22 cellular contexts compared by ENCODE assay signal in the genomic region with DNA sequence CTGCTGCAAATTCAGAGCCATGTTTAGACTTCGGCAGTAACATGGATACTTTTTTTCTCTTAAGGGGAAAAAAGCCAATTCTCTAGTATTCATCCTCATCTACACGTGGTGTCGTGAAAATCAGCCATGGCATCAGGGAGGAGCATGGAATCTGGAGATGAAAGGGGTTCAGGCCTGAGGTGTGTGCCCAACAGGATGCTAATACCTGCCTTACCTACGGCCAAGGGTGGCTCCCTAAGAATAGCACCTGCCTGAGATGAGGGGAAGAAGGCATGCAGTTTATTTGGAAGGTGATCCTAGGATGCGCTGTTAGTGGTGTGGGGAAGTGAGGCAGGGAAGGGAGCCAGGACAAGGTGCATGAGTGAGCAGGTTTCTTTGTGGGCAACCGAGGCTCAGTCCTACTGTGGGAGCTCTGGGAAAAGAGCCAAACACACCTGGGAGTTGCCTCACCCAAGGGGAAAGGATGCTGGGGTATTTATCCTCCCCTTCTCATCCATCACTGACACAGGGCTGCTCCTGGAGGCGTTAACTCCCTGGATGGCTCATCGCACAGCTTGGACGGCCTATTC.
"Had no signal": no experiment of that assay in that cellular context is flagged by ENCODE, and none has a peak within 500 bp of the region (broad histone marks: within the 10 kb centered on the region; RNA-seq: fewer than 3 reads in every experiment).

No MANE protein-coding gene starts in this region.

- H3K27me3 Mint-ChIP-seq: activated B cell treated with CpG ODN at 0.5 μM for 24 hours had no signal

- H3K27ac ChIP-seq: ascending aorta, body of pancreas, Peyer's patch had no signal

- H3K4me1 Mint-ChIP-seq: activated B cell treated with CpG ODN at 0.5 μM for 24 hours; activated CD4-positive, alpha-beta T cell treated with anti-CD3 and anti-CD28 coated beads, Interleukin-2, amount 10 ng/mL, durations not matched to agents 24 days and 14 days; activated CD8-positive, alpha-beta memory T cell treated with anti-CD3 and anti-CD28 coated beads, Interleukin-2, amount 10 ng/mL, durations not matched to agents 7 days and 5 days; activated naive CD4-positive, alpha-beta T cell treated with anti-CD3 and anti-CD28 coated beads, Interleukin-2, amount 50 U/mL, for 24 hours had no signal

- H3K27me3 ChIP-seq: ascending aorta, body of pancreas, Peyer's patch had no signal

- H3K9me3 ChIP-seq: ascending aorta, body of pancreas, Peyer's patch had no signal

- H3K36me3 ChIP-seq: ascending aorta, Peyer's patch had no signal

- H3K27ac Mint-ChIP-seq: activated B cell treated with CpG ODN at 0.5 μM for 24 hours; activated CD4-positive, alpha-beta T cell treated with anti-CD3 and anti-CD28 coated beads, Interleukin-2, amount 10 ng/mL, durations not matched to agents 24 days and 14 days; activated CD8-positive, alpha-beta memory T cell treated with anti-CD3 and anti-CD28 coated beads, Interleukin-2, amount 10 ng/mL, durations not matched to agents 7 days and 5 days; activated naive CD4-positive, alpha-beta T cell treated with anti-CD3 and anti-CD28 coated beads, Interleukin-2, amount 50 U/mL, for 24 hours; activated T-cell treated with anti-CD3 and anti-CD28 coated beads, Interleukin-2, amount 50 U/mL, for 24 hours; activated T-helper 1 cell treated with anti-CD3 and anti-CD28 coated beads, Interleukin-12 subunit alpha, Interleukin-12 subunit beta, Interleukin-2, Interleukin-4 antibody, amounts not matched to agents 30 ng/mL and 10 ng/mL and 1 ng/mL, durations not matched to agents 14 hours and 24 hours and 36 hours; T-helper 1 cell treated with Interleukin-12 subunit alpha and Interleukin-12 subunit beta and Interleukin-4 antibody, amounts not matched to agents 30 μg/mL and 1 μg/mL, for 36 hours had no signal

- H3K36me3 Mint-ChIP-seq: activated CD8-positive, alpha-beta memory T cell treated with anti-CD3 and anti-CD28 coated beads, Interleukin-2, amount 10 ng/mL, durations not matched to agents 7 days and 5 days; activated naive CD4-positive, alpha-beta T cell treated with anti-CD3 and anti-CD28 coated beads, Interleukin-2, amount 50 U/mL, for 24 hours had no signal

- H3K4me1 ChIP-seq: ascending aorta, body of pancreas, Peyer's patch had no signal

- DNase-seq: activated B cell treated with CpG ODN at 0.5 μM for 24 hours; activated CD4-positive, alpha-beta T cell treated with anti-CD3 and anti-CD28 coated beads for 1 hour; activated CD4-positive, alpha-beta T cell treated with anti-CD3 and anti-CD28 coated beads, Interleukin-2, amount 10 ng/mL, durations not matched to agents 24 days and 14 days; activated CD4-positive, alpha-beta T cell treated with anti-CD3 and anti-CD28 coated beads, Interleukin-2, amount 50 U/mL, for 48 hours; activated CD8-positive, alpha-beta memory T cell treated with anti-CD3 and anti-CD28 coated beads, Interleukin-2, amount 10 ng/mL, durations not matched to agents 7 days and 5 days; activated effector memory CD4-positive, alpha-beta T cell treated with Interleukin-2 at 50 U/mL for 16 hours; activated naive CD4-positive, alpha-beta T cell; activated T-cell treated with anti-CD3 and anti-CD28 coated beads, Interleukin-2, amount 50 U/mL, for 24 hours; body of pancreas; Kasumi-1; KBM-7; NCI-H146; NCI-H187 treated with DMSO at 0.1 percent for 48 hours; NCI-H2081 treated with DMSO at 0.1 percent for 48 hours; NCI-H226; NCI-H526; SHP77 treated with DMSO at 0.1 percent for 48 hours had no signal

- ATAC-seq: activated CD8-positive, alpha-beta memory T cell treated with anti-CD3 and anti-CD28 coated beads, Interleukin-2, amount 10 ng/mL, durations not matched to agents 7 days and 5 days; body of pancreas had no signal

- H3K4me3 Mint-ChIP-seq: activated B cell treated with CpG ODN at 0.5 μM for 24 hours; activated CD4-positive, alpha-beta T cell treated with anti-CD3 and anti-CD28 coated beads, Interleukin-2, amount 10 ng/mL, durations not matched to agents 24 days and 14 days; activated CD8-positive, alpha-beta memory T cell treated with anti-CD3 and anti-CD28 coated beads, Interleukin-2, amount 10 ng/mL, durations not matched to agents 7 days and 5 days; activated naive CD4-positive, alpha-beta T cell treated with anti-CD3 and anti-CD28 coated beads, Interleukin-2, amount 50 U/mL, for 24 hours; activated T-cell treated with anti-CD3 and anti-CD28 coated beads, Interleukin-2, amount 50 U/mL, for 24 hours; activated T-helper 1 cell treated with anti-CD3 and anti-CD28 coated beads, Interleukin-12 subunit alpha, Interleukin-12 subunit beta, Interleukin-2, Interleukin-4 antibody, amounts not matched to agents 30 ng/mL and 10 ng/mL and 1 ng/mL, durations not matched to agents 14 hours and 24 hours and 36 hours; T-helper 1 cell treated with Interleukin-12 subunit alpha and Interleukin-12 subunit beta and Interleukin-4 antibody, amounts not matched to agents 30 μg/mL and 1 μg/mL, for 36 hours had no signal

- H3K4me3 ChIP-seq: ascending aorta, body of pancreas, Peyer's patch had no signal

- H3K9me3 Mint-ChIP-seq: activated B cell treated with CpG ODN at 0.5 μM for 24 hours; activated CD4-positive, alpha-beta T cell treated with anti-CD3 and anti-CD28 coated beads, Interleukin-2, amount 10 ng/mL, durations not matched to agents 24 days and 14 days; activated naive CD4-positive, alpha-beta T cell treated with anti-CD3 and anti-CD28 coated beads, Interleukin-2, amount 50 U/mL, for 24 hours; activated T-cell treated with anti-CD3 and anti-CD28 coated beads, Interleukin-2, amount 50 U/mL, for 24 hours; activated T-helper 1 cell treated with anti-CD3 and anti-CD28 coated beads, Interleukin-12 subunit alpha, Interleukin-12 subunit beta, Interleukin-2, Interleukin-4 antibody, amounts not matched to agents 30 ng/mL and 10 ng/mL and 1 ng/mL, durations not matched to agents 14 hours and 24 hours and 36 hours; T-helper 1 cell treated with Interleukin-12 subunit alpha and Interleukin-12 subunit beta and Interleukin-4 antibody, amounts not matched to agents 30 μg/mL and 1 μg/mL, for 36 hours had no signal
